Comparison of ENCODE assay signal across 8 cellular contexts in genomic region chr1:185046639-185047038, GRCh38. TPM values are rescaled to one million over a fixed set of nuclear protein-coding genes. Genes with fewer than 3 reads are reported as not detected.
DNase-seq lines count a peak whose midpoint lies in the region; ATAC-seq and TF ChIP-seq lines count a peak whose summit lies in the region.

No MANE protein-coding gene starts in this region.

- peaks cover 3% of the 10 kb centered on the region for H3K36me3 Mint-ChIP-seq in CD4-positive, CD25-positive, alpha-beta regulatory T cell
- peaks cover 32% of the 10 kb centered on the region for H3K36me3 Mint-ChIP-seq in nephron progenitor cell (ENCODE audit: low read depth)

- no peak for TF ChIP-seq POLR2A in NB4 (IDR thresholded peaks at IDR 0.05; ENCODE audit: extremely low read depth, insufficient read length)

- ATAC-seq in CD4-positive, CD25-positive, alpha-beta regulatory T cell (ENCODE audit: low read depth in 2 of 2), result no peak
- no peak for ATAC-seq in HG03095 (IDR thresholded peaks at IDR 0.05; ENCODE audit: unreplicated experiment)

- H3K27me3 ChIP-seq in CD4-positive, CD25-positive, alpha-beta regulatory T cell (ENCODE audit: control insufficient read depth, insufficient read depth, low read length), result no peaks in the 10 kb centered on the region
- H3K27me3 ChIP-seq in effector memory CD4-positive, alpha-beta T cell (replicated peaks; ENCODE audit: control insufficient read depth, insufficient read depth, low read length, poor library complexity, severe bottlenecking), result no peaks in the 10 kb centered on the region

- no peak for TF ChIP-seq CTCF in NB4 (IDR thresholded peaks at IDR 0.05; ENCODE audit: low read depth, low read length)
- no peak for TF ChIP-seq CTCF in nephron progenitor cell (IDR thresholded peaks at IDR 0.05)

- H3K4me1 Mint-ChIP-seq in CD4-positive, CD25-positive, alpha-beta regulatory T cell, result peaks cover 38 to 60% (median 45%) of the 10 kb centered on the region in 4 donors
- peaks cover 41% of the 10 kb centered on the region for H3K4me1 Mint-ChIP-seq in nephron progenitor cell

- peaks cover 4% of the 10 kb centered on the region for H3K27me3 Mint-ChIP-seq in CD4-positive, CD25-positive, alpha-beta regulatory T cell
- peaks cover 7% of the 10 kb centered on the region for H3K27me3 Mint-ChIP-seq in nephron progenitor cell (ENCODE audit: low read depth, poor library complexity)

- H3K36me3 ChIP-seq in CD4-positive, CD25-positive, alpha-beta regulatory T cell (ENCODE audit: control insufficient read depth, insufficient read depth, low read length), result no peaks in the 10 kb centered on the region
- H3K36me3 ChIP-seq in effector memory CD4-positive, alpha-beta T cell (ENCODE audit: control insufficient read depth, insufficient read depth, low read length), result no peaks in the 10 kb centered on the region

- no peak overlapping the region for H3K27ac ChIP-seq in CD4-positive, CD25-positive, alpha-beta regulatory T cell (ENCODE audit: insufficient read depth, low read length, poor library complexity, severe bottlenecking)
- no peak overlapping the region for H3K27ac ChIP-seq in effector memory CD4-positive, alpha-beta T cell (ENCODE audit: insufficient read depth, low read length, poor library complexity, severe bottlenecking)

- H3K4me1 ChIP-seq in CD4-positive, CD25-positive, alpha-beta regulatory T cell (ENCODE audit: control insufficient read depth, insufficient read depth, low read length, poor library complexity, severe bottlenecking), result peaks cover 21% of the 10 kb centered on the region
- peaks cover 7% of the 10 kb centered on the region for H3K4me1 ChIP-seq in effector memory CD4-positive, alpha-beta T cell (ENCODE audit: control insufficient read depth, insufficient read depth, low read length, poor library complexity, severe bottlenecking)

- H3K4me3 Mint-ChIP-seq in CD4-positive, CD25-positive, alpha-beta regulatory T cell, result peak overlapping the region; percentile 92 to 97 (median 94)
- H3K4me3 Mint-ChIP-seq in nephron progenitor cell, result peak overlapping the region; percentile 97

- DNase-seq in CD4-positive, CD25-positive, alpha-beta regulatory T cell, result peak in 1 of 3 donors; percentile 18
- DNase-seq in NB4 (ENCODE audit: low read depth) (no peak), nephron progenitor cell (no peak), ureter (ENCODE audit: low spot score) (no peak), dermis blood vessel endothelial cell (no peak)
- DNase-seq in effector memory CD4-positive, alpha-beta T cell, result no peak
- no peak for DNase-seq in stimulated activated CD4-positive, alpha-beta T cell treated with anti-CD3 and anti-CD28 coated beads, Interleukin-15, amount 100 ng/mL, for 24 hours

- no peaks in the 10 kb centered on the region for H3K9me3 ChIP-seq in CD4-positive, CD25-positive, alpha-beta regulatory T cell (ENCODE audit: control insufficient read depth in 2 of 2, low read length in 2 of 2)
- H3K9me3 ChIP-seq in effector memory CD4-positive, alpha-beta T cell (ENCODE audit: control insufficient read depth, low read length), result no peaks in the 10 kb centered on the region

- peak overlapping the region; percentile 90 to 94 (median 93) for H3K27ac Mint-ChIP-seq in CD4-positive, CD25-positive, alpha-beta regulatory T cell
- H3K27ac Mint-ChIP-seq in nephron progenitor cell, result peak overlapping the region; percentile 89

- H3K9me3 Mint-ChIP-seq in CD4-positive, CD25-positive, alpha-beta regulatory T cell, result peaks cover 0 to 1% (median 0%) of the 10 kb centered on the region in 7 donors
- H3K9me3 Mint-ChIP-seq in nephron progenitor cell, result peaks cover 30% of the 10 kb centered on the region

- peak overlapping the region; percentile 95 for H3K4me3 ChIP-seq in CD4-positive, CD25-positive, alpha-beta regulatory T cell (ENCODE audit: low read depth, low read length)
- H3K4me3 ChIP-seq in NB4 (ENCODE audit: low read depth, low read length), result peak overlapping the region; percentile 67
- peak overlapping the region; percentile 97 for H3K4me3 ChIP-seq in effector memory CD4-positive, alpha-beta T cell (ENCODE audit: insufficient read depth, low read depth, low read length, poor library complexity, severe bottlenecking)

RNA-seq across cellular contexts. Expression of gene RNF2, which starts 1.3 kb away (rescaled TPM):
- 17.1 TPM for total RNA-seq in CD4-positive, CD25-positive, alpha-beta regulatory T cell
- 10 to 100 TPM; 16.4 to 33.3 (median 28.2) TPM for polyA plus RNA-seq in CD4-positive, CD25-positive, alpha-beta regulatory T cell
- total RNA-seq in ureter, result 34.6 TPM
- total RNA-seq in dermis blood vessel endothelial cell, result 25.2 and 72.0 TPM in 2 replicates
